Comparison of ENCODE assay signal across 11 cellular contexts in genomic region chr17:76446449-76447231, GRCh38. TPM values are rescaled to one million over a fixed set of nuclear protein-coding genes. Genes with fewer than 3 reads are reported as not detected.
DNase-seq lines count a peak whose midpoint lies in the region; ATAC-seq and TF ChIP-seq lines count a peak whose summit lies in the region.
"Had no signal": no experiment of that assay in that cellular context is flagged by ENCODE, and none has a peak within 500 bp of the region (broad histone marks: within the 10 kb centered on the region; RNA-seq: fewer than 3 reads in every experiment).

No MANE protein-coding gene starts in this region.

- no peaks in the 10 kb centered on the region for H3K9me3 ChIP-seq in A673 (ENCODE audit: low read depth, low read length, poor library complexity, severe bottlenecking)

- H3K27ac Mint-ChIP-seq in activated T-helper 17 cell treated with anti-CD3 and anti-CD28 coated beads, Interleukin-2, amount 50 U/mL, for 72 hours = peak overlapping the region; percentile 65

- BruUV-seq in A673 (replicated peaks; lab: Mats Ljungman, UMichigan) = no TSS peak

- peak; percentile 85 for ATAC-seq in activated T-helper 17 cell treated with anti-CD3 and anti-CD28 coated beads, Interleukin-2, amount 50 U/mL, for 72 hours (replicated peaks)
- ATAC-seq in GM21390 (IDR thresholded peaks at IDR 0.05; ENCODE audit: unreplicated experiment) = no peak

- H3K4me1 ChIP-seq in A673 (ENCODE audit: insufficient read depth, low read length, poor library complexity, severe bottlenecking) = peaks cover 64% of the 10 kb centered on the region

- CTCF ChIA-PET in A673 (lab: Charles Lee) = interaction anchor here (0.7 kb wide), 1 partner anchor 652 kb away, joined by 3 read pairs; no protein-coding TSS in a partner anchor

- no peak for TF ChIP-seq CTCF in A673 (conservative IDR thresholded peaks at IDR 0.05; ENCODE audit: low read depth, low read length)

- H3K27me3 Mint-ChIP-seq in activated T-helper 17 cell treated with anti-CD3 and anti-CD28 coated beads, Interleukin-2, amount 50 U/mL, for 72 hours = no peaks in the 10 kb centered on the region

- H3K36me3 ChIP-seq in A673 (ENCODE audit: insufficient read depth, low read length, poor library complexity, severe bottlenecking) = no peaks in the 10 kb centered on the region

- H3K4me1 Mint-ChIP-seq in activated T-helper 17 cell treated with anti-CD3 and anti-CD28 coated beads, Interleukin-2, amount 50 U/mL, for 72 hours = peaks cover 64% of the 10 kb centered on the region

- peaks cover 14% of the 10 kb centered on the region for H3K36me3 Mint-ChIP-seq in activated T-helper 17 cell treated with anti-CD3 and anti-CD28 coated beads, Interleukin-2, amount 50 U/mL, for 72 hours (ENCODE audit: low read depth)

- H3K9me3 Mint-ChIP-seq in activated T-helper 17 cell treated with anti-CD3 and anti-CD28 coated beads, Interleukin-2, amount 50 U/mL, for 72 hours = no peaks in the 10 kb centered on the region

- H3K4me3 Mint-ChIP-seq in activated T-helper 17 cell treated with anti-CD3 and anti-CD28 coated beads, Interleukin-2, amount 50 U/mL, for 72 hours = peak overlapping the region; percentile 64

- intact Hi-C loops in A673 (cut with micrococcal nuclease; ENCODE audit: unreplicated experiment) = no loop called here

- no peak overlapping the region for H3K4me3 ChIP-seq in A673 (ENCODE audit: low read depth, low read length, poor library complexity, severe bottlenecking)

- H3K27ac ChIP-seq in A673 (ENCODE audit: low read depth, low read length, poor library complexity, severe bottlenecking) = peak overlapping the region; percentile 38

- no peak for DNase-seq in A673 (ENCODE audit: low spot score)
- peak; percentile 84 for DNase-seq in HCEC 1CT
- peak; percentile 91 for DNase-seq in iris pigment epithelial cell (ENCODE audit: low read depth)
- DNase-seq in NCI-H1436 treated with DMSO at 0.1 percent for 48 hours (lab: John Stamatoyannopoulos, UW) = no peak
- no peak for DNase-seq in RPMI8226
- DNase-seq in medulla oblongata (ENCODE audit: extremely low spot score) = no peak
- DNase-seq: NCI-H526; stimulated activated CD4-positive, alpha-beta T cell treated with anti-CD3 and anti-CD28 coated beads, Interleukin-4, amount 100 ng/mL, for 4 hours had no signal

- POLR2A ChIA-PET in A673 (lab: Charles Lee; ENCODE audit: low non-redundant PET) = no interaction called here

- H3K27me3 ChIP-seq in A673 (replicated peaks; ENCODE audit: insufficient read depth, low read depth, low read length, poor library complexity) = no peaks in the 10 kb centered on the region

RNA-seq across cellular contexts. Expression of gene UBE2O, which starts 6.3 kb away (rescaled TPM):
- total RNA-seq in A673 (2021) = 56.9 and 57.4 TPM in 2 replicates
- 10 to 100 TPM; 35.3 to 38.7 TPM for total RNA-seq in activated T-helper 17 cell treated with anti-CD3 and anti-CD28 coated beads, Interleukin-2, amount 50 U/mL, for 72 hours

RNA-seq across cellular contexts. Expression of gene AANAT, which starts 20.8 kb away (rescaled TPM):
- total RNA-seq in A673 (2021) = not detected in 2 replicates
- total RNA-seq in activated T-helper 17 cell treated with anti-CD3 and anti-CD28 coated beads, Interleukin-2, amount 50 U/mL, for 72 hours = not detected
- total RNA-seq: dermis microvascular lymphatic vessel endothelial cell had no signal

RNA-seq across cellular contexts. Expression of gene RHBDF2, which starts 54.6 kb away (rescaled TPM):
- total RNA-seq in A673 (2021) = 20.4 and 26.5 TPM in 2 replicates
- 10 to 100 TPM; 33.3 to 56.5 TPM for total RNA-seq in activated T-helper 17 cell treated with anti-CD3 and anti-CD28 coated beads, Interleukin-2, amount 50 U/mL, for 72 hours

Comparison
In these comparisons a context has a peak if more than half of its experiments do, and no peak if none do; other contexts are left out.
1. DNase-seq: peak in HCEC 1CT (single experiment) and iris pigment epithelial cell (single experiment); none in A673 (single experiment), NCI-H1436 treated with DMSO at 0.1 percent for 48 hours (single experiment), RPMI8226 (single experiment) and medulla oblongata (single experiment).